ENCODE assay signal across 9 cellular contexts in genomic region chrX:38985375-38985774, GRCh38.
DNase-seq lines count a peak whose midpoint lies in the region; ATAC-seq lines count a peak whose summit lies in the region.
"Had no signal": no experiment of that assay in that cellular context is flagged by ENCODE, and none has a peak within 500 bp of the region (broad histone marks: within the 10 kb centered on the region; RNA-seq: fewer than 3 reads in every experiment).

No MANE protein-coding gene starts in this region.

- H3K4me3 ChIP-seq in CD4-positive, alpha-beta memory T cell (ENCODE audit: low read length in 2 of 2): no peak overlapping the region
- H3K4me3 ChIP-seq: tibial nerve had no signal

- H3K9me3 ChIP-seq in CD4-positive, alpha-beta memory T cell (ENCODE audit: control insufficient read depth in 1 of 2, low read length in 2 of 2): no peaks in the 10 kb centered on the region
- H3K9me3 ChIP-seq: tibial nerve had no signal

- H3K36me3 Mint-ChIP-seq in CD4-positive, alpha-beta memory T cell: no peaks in the 10 kb centered on the region

- POLR2A ChIA-PET in CD4-positive, alpha-beta memory T cell (lab: Charles Lee; ENCODE audit: partially characterized antibody): no interaction called here

- no peak overlapping the region for H3K27ac ChIP-seq in CD4-positive, alpha-beta memory T cell (ENCODE audit: low read depth, low read length)
- H3K27ac ChIP-seq: tibial nerve had no signal

- peak in 4 of 5 donors; percentile 24 to 35 (median 28) for DNase-seq in CD4-positive, alpha-beta memory T cell
- DNase-seq in OCI-M1 (lab: John Stamatoyannopoulos, UW) (peak; percentile 72), globus pallidus (ENCODE audit: low spot score) (peak; percentile 26), retina (no peak), GOT3 (lab: John Stamatoyannopoulos, UW) (no peak), NCI-H1417 treated with DMSO at 0.1 percent for 48 hours (lab: John Stamatoyannopoulos, UW) (no peak)

- H3K27me3 Mint-ChIP-seq in CD4-positive, alpha-beta memory T cell: no peaks in the 10 kb centered on the region

- H3K36me3 ChIP-seq in CD4-positive, alpha-beta memory T cell (ENCODE audit: insufficient read depth, low read length): no peaks in the 10 kb centered on the region
- H3K36me3 ChIP-seq: tibial nerve had no signal

- ATAC-seq in GM18909 (IDR thresholded peaks at IDR 0.05; ENCODE audit: poor library complexity, unreplicated experiment) (peak; percentile 66), HG03045 (IDR thresholded peaks at IDR 0.05; ENCODE audit: unreplicated experiment) (no peak)

- H3K4me1 ChIP-seq in CD4-positive, alpha-beta memory T cell (ENCODE audit: insufficient read depth, low read length): no peaks in the 10 kb centered on the region
- H3K4me1 ChIP-seq: tibial nerve had no signal

- H3K4me1 Mint-ChIP-seq in CD4-positive, alpha-beta memory T cell: peaks cover 0 to 2% (median 0%) of the 10 kb centered on the region in 4 donors

- no peaks in the 10 kb centered on the region for H3K9me3 Mint-ChIP-seq in CD4-positive, alpha-beta memory T cell

- H3K4me3 Mint-ChIP-seq in CD4-positive, alpha-beta memory T cell: no peak overlapping the region

- intact Hi-C loops in CD4-positive, alpha-beta memory T cell (cut with micrococcal nuclease): loop anchor here (1.0 kb wide), 3 partner anchors 185 to 231 kb away; no protein-coding TSS in a partner anchor

- CTCF ChIA-PET in CD4-positive, alpha-beta memory T cell (lab: Charles Lee; ENCODE audit: partially characterized antibody): interaction anchor here (1.1 to 2.5 kb wide), 3 partner anchors 184 to 258 kb away, joined by 3 to 18 read pairs (median 3); partner anchors contain the start of gene MID1IP1

- H3K27ac Mint-ChIP-seq in CD4-positive, alpha-beta memory T cell: no peak overlapping the region

- no peaks in the 10 kb centered on the region for H3K27me3 ChIP-seq in CD4-positive, alpha-beta memory T cell (ENCODE audit: insufficient read depth, low read length)
- H3K27me3 ChIP-seq: tibial nerve had no signal

Comparison
In these comparisons a context has a peak if more than half of its experiments do, and no peak if none do; other contexts are left out.
1. DNase-seq: peak in CD4-positive, alpha-beta memory T cell (4 of 5), OCI-M1 (single experiment) and globus pallidus (single experiment); none in retina (single experiment), GOT3 (single experiment) and NCI-H1417 treated with DMSO at 0.1 percent for 48 hours (single experiment).